Comparison of ENCODE assay signal across 8 cellular contexts in genomic region chr12:15911931-15912330, GRCh38. TPM values are rescaled to one million over a fixed set of nuclear protein-coding genes. Genes with fewer than 3 reads are reported as not detected.
DNase-seq lines count a peak whose midpoint lies in the region; ATAC-seq, FAIRE-seq and TF ChIP-seq lines count a peak whose summit lies in the region.
"Not testable (repeated sequence)": the region's sequence is repeated elsewhere in the genome, so short reads cannot be mapped to it uniquely, and the experiment has no call there.

No MANE protein-coding gene starts in this region.

- not testable (repeated sequence) for TF ChIP-seq RAD21 in A549 (conservative IDR thresholded peaks at IDR 0.05 in 1 of 2, IDR thresholded peaks at IDR 0.05 in 1 of 2)

- H3K4me3 ChIP-seq in A549 (peak overlapping the region; percentile 58), RWPE2 (ENCODE audit: severe bottlenecking) (peak overlapping the region; percentile 79), hepatocyte (peak overlapping the region; percentile 62), smooth muscle cell (peak overlapping the region; percentile 96)
- peak overlapping the region; percentile 86 for H3K4me3 ChIP-seq in effector memory CD4-positive, alpha-beta T cell (ENCODE audit: insufficient read depth, low read depth, low read length, poor library complexity, severe bottlenecking)

- not testable (repeated sequence) for H2BK5ac ChIP-seq in H9 (ENCODE audit: insufficient read length, low read length)

- not testable (repeated sequence) for H2BK20ac ChIP-seq in H9 (ENCODE audit: low read depth, low read length, poor library complexity, severe bottlenecking)

- H3T11ph ChIP-seq in H9 (ENCODE audit: low read length), result not testable (repeated sequence)

- not testable (repeated sequence) for H2BK15ac ChIP-seq in H9 (ENCODE audit: low read depth, low read length)

- H3K4me3 Mint-ChIP-seq in H9 (peak overlapping the region; percentile 79 to 89), naive B cell (peak overlapping the region; percentile 91 to 95 (median 92))
- peak overlapping the region; percentile 94 for H3K4me3 Mint-ChIP-seq in activated naive CD4-positive, alpha-beta T cell treated with anti-CD3 and anti-CD28 coated beads, Interleukin-2, amount 50 U/mL, for 24 hours

- TF ChIP-seq POLR2A in A549 (IDR thresholded peaks at IDR 0.05; ENCODE audit: low read length), result not testable (repeated sequence)

- H3K9ac ChIP-seq in H9 (ENCODE audit: extremely low read depth, insufficient read length, low read length) (peak overlapping the region; percentile 83), smooth muscle cell (ENCODE audit: low read depth) (peak overlapping the region; percentile 82)

- peaks cover 28% of the 10 kb centered on the region for H3F3A ChIP-seq in smooth muscle cell (ENCODE audit: low read depth)

- CTCF ChIA-PET in A549 (lab: Yijun Ruan, JAX), result interaction anchor here (1.9 kb wide), 1 partner anchor 11 kb away, joined by 7 read pairs; no protein-coding TSS in a partner anchor

- H2BK120ac ChIP-seq in H9 (ENCODE audit: low read depth, low read length, poor library complexity, severe bottlenecking), result not testable (repeated sequence)

- not testable (repeated sequence) for H2AFZ ChIP-seq in H9 (ENCODE audit: low read length)
- H2AFZ ChIP-seq in hepatocyte (peak overlapping the region; percentile 87), smooth muscle cell (ENCODE audit: low read depth) (peak overlapping the region; percentile 85)

- H3K79me1 ChIP-seq in H9 (ENCODE audit: insufficient read depth, low read depth, low read length, poor library complexity, severe bottlenecking), result not testable (repeated sequence)

- POLR2A ChIA-PET in A549 (lab: Yijun Ruan, JAX), result interaction anchor here (0.7 to 2.3 kb wide), 5 partner anchors 14 to 74 kb away, joined by 4 to 13 read pairs (median 5); partner anchors contain the start of gene STRAP

- DNase-seq in A549 (ENCODE audit: low read depth in 1 of 2, low spot score in 1 of 2); H9; RWPE2 (ENCODE audit: low spot score); effector memory CD4-positive, alpha-beta T cell; hepatocyte (ENCODE audit: low spot score); naive B cell; smooth muscle cell (lab: John Stamatoyannopoulos, UW; ENCODE audit: unreplicated experiment): not testable (repeated sequence)

- not testable (repeated sequence) for H3K36me3 ChIP-seq in RWPE2 (ENCODE audit: low read depth); effector memory CD4-positive, alpha-beta T cell (ENCODE audit: control insufficient read depth, insufficient read depth, low read length); hepatocyte (replicated peaks; ENCODE audit: insufficient read depth, low read depth); smooth muscle cell (ENCODE audit: low read depth)

- TF ChIP-seq CTCF in A549 (IDR thresholded peaks at IDR 0.05); H9 (conservative IDR thresholded peaks at IDR 0.05); RWPE2 (IDR thresholded peaks at IDR 0.05; ENCODE audit: poor library complexity, severe bottlenecking); hepatocyte (IDR thresholded peaks at IDR 0.05; ENCODE audit: poor library complexity); smooth muscle cell (IDR thresholded peaks at IDR 0.05; ENCODE audit: borderline replicate concordance, insufficient read depth, poor library complexity, severe bottlenecking): not testable (repeated sequence)

- not testable (repeated sequence) for H3K14ac ChIP-seq in H9 (ENCODE audit: insufficient read depth, low read length)

- H3K4me2 ChIP-seq in A549 (peak overlapping the region; percentile 82), H9 (ENCODE audit: insufficient read depth, insufficient read length, low read length) (peak overlapping the region; percentile 83), hepatocyte (peak overlapping the region; percentile 80), smooth muscle cell (peak overlapping the region; percentile 99)

- FAIRE-seq in A549 (lab: Jason Lieb, UNC), result not testable (repeated sequence)

- not testable (repeated sequence) for H3K9me2 ChIP-seq in hepatocyte (replicated peaks; ENCODE audit: insufficient read depth)

- peaks cover 11% of the 10 kb centered on the region for H3K27me3 Mint-ChIP-seq in H9 (ENCODE audit: low read depth)
- H3K27me3 Mint-ChIP-seq in activated naive CD4-positive, alpha-beta T cell treated with anti-CD3 and anti-CD28 coated beads, Interleukin-2, amount 50 U/mL, for 24 hours; naive B cell: not testable (repeated sequence)

- not testable (repeated sequence) for TF ChIP-seq EP300 in A549 (IDR thresholded peaks at IDR 0.05)

- H3K4me1 Mint-ChIP-seq in H9 (peaks cover 19 to 23% of the 10 kb centered on the region in 2 experiments), naive B cell (peaks cover 9 to 16% (median 13%) of the 10 kb centered on the region in 3 donors)
- H3K4me1 Mint-ChIP-seq in activated naive CD4-positive, alpha-beta T cell treated with anti-CD3 and anti-CD28 coated beads, Interleukin-2, amount 50 U/mL, for 24 hours, result peaks cover 18% of the 10 kb centered on the region

- not testable (repeated sequence) for H3K9me3 Mint-ChIP-seq in H9; activated naive CD4-positive, alpha-beta T cell treated with anti-CD3 and anti-CD28 coated beads, Interleukin-2, amount 50 U/mL, for 24 hours; naive B cell

- H3K56ac ChIP-seq in H9 (ENCODE audit: insufficient read length, low read depth, low read length), result not testable (repeated sequence)

- H3K18ac ChIP-seq in H9 (ENCODE audit: insufficient read length, low read depth, low read length), result not testable (repeated sequence)

- H3K23ac ChIP-seq in H9 (ENCODE audit: insufficient read length, low read depth, low read length), result not testable (repeated sequence)

- not testable (repeated sequence) for H4K20me1 ChIP-seq in H9 (ENCODE audit: control insufficient read depth, insufficient read depth, insufficient read length); hepatocyte (ENCODE audit: insufficient read depth, poor library complexity, severe bottlenecking); smooth muscle cell (ENCODE audit: low read depth)

- H3K4me1 ChIP-seq in A549 (peaks cover 20% of the 10 kb centered on the region), hepatocyte (ENCODE audit: insufficient read depth) (peaks cover 11% of the 10 kb centered on the region), smooth muscle cell (ENCODE audit: low read depth) (peaks cover 19% of the 10 kb centered on the region)
- not testable (repeated sequence) for H3K4me1 ChIP-seq in H9 (ENCODE audit: insufficient read depth, low read length); RWPE2 (ENCODE audit: insufficient read depth, poor library complexity, severe bottlenecking); effector memory CD4-positive, alpha-beta T cell (ENCODE audit: control insufficient read depth, insufficient read depth, low read length, poor library complexity, severe bottlenecking)

- not testable (repeated sequence) for H3K9me3 ChIP-seq in A549; H9 (ENCODE audit: control insufficient read depth, low read depth, low read length); RWPE2 (ENCODE audit: severe bottlenecking); effector memory CD4-positive, alpha-beta T cell (ENCODE audit: control insufficient read depth, low read length); hepatocyte (ENCODE audit: low read depth); smooth muscle cell (replicated peaks; ENCODE audit: low read depth)

- H4K91ac ChIP-seq in H9 (ENCODE audit: insufficient read length, low read depth, low read length), result not testable (repeated sequence)

- H2BK12ac ChIP-seq in H9 (ENCODE audit: insufficient read length, low read depth, low read length), result not testable (repeated sequence)

- not testable (repeated sequence) for H3K23me2 ChIP-seq in H9 (ENCODE audit: insufficient read length, low read depth, low read length, poor library complexity, severe bottlenecking)

- ATAC-seq in A549, result peak in 1 of 2 experiments; percentile 34; a peak in 3 of 6 replicates
- ATAC-seq in RWPE2 (ENCODE audit: low read depth); naive B cell (ENCODE audit: low read depth in 2 of 2): not testable (repeated sequence)

- peak overlapping the region; percentile 83 to 96 for H3K27ac ChIP-seq in A549
- not testable (repeated sequence) for H3K27ac ChIP-seq in H9 (ENCODE audit: insufficient read length, low read depth, low read length)
- peak overlapping the region; percentile 50 for H3K27ac ChIP-seq in RWPE2 (ENCODE audit: poor library complexity, severe bottlenecking)
- H3K27ac ChIP-seq in effector memory CD4-positive, alpha-beta T cell (ENCODE audit: insufficient read depth, low read length, poor library complexity, severe bottlenecking), result peak overlapping the region; percentile 72
- peak overlapping the region; percentile 95 for H3K27ac ChIP-seq in hepatocyte
- peak overlapping the region; percentile 79 for H3K27ac ChIP-seq in smooth muscle cell (ENCODE audit: low read depth)

- H3K27me3 ChIP-seq in H9 (ENCODE audit: insufficient read depth, low read length); RWPE2 (ENCODE audit: insufficient read depth, poor library complexity, severe bottlenecking); effector memory CD4-positive, alpha-beta T cell (replicated peaks; ENCODE audit: control insufficient read depth, insufficient read depth, low read length, poor library complexity, severe bottlenecking); hepatocyte; smooth muscle cell (ENCODE audit: low read depth): not testable (repeated sequence)

- H3K27ac Mint-ChIP-seq in H9, result peak overlapping the region; percentile 61 to 95 (median 71); a peak in 5 of 7 replicates
- peak overlapping the region; percentile 83 for H3K27ac Mint-ChIP-seq in activated naive CD4-positive, alpha-beta T cell treated with anti-CD3 and anti-CD28 coated beads, Interleukin-2, amount 50 U/mL, for 24 hours
- H3K27ac Mint-ChIP-seq in naive B cell, result peak overlapping the region; percentile 18 to 97 (median 91)

- not testable (repeated sequence) for H3K36me3 Mint-ChIP-seq in H9 (ENCODE audit: insufficient read depth in 1 of 3, low read depth in 3 of 3); activated naive CD4-positive, alpha-beta T cell treated with anti-CD3 and anti-CD28 coated beads, Interleukin-2, amount 50 U/mL, for 24 hours; naive B cell

- 19% methylated on average over 4 of the region's 5 CpGs for WGBS in A549 (ENCODE audit: missing lambda C conversion rate)
- no CpG with 5 or more reads among the region's 5 CpGs for WGBS in H9 (ENCODE audit: extremely low coverage, insufficient read length, low lambda C conversion rate)
- 32% methylated on average over 5 of the region's 5 CpGs for WGBS in hepatocyte (ENCODE audit: low lambda C conversion rate, missing lambda C conversion rate)
- 11% methylated on average over 3 of the region's 5 CpGs for WGBS in smooth muscle cell (ENCODE audit: low lambda C conversion rate)

- H4K5ac ChIP-seq in H9 (ENCODE audit: insufficient read length, low read depth, low read length), result not testable (repeated sequence)

- H4K8ac ChIP-seq in H9 (replicated peaks; ENCODE audit: insufficient read length, low read depth, low read length), result not testable (repeated sequence)

- not testable (repeated sequence) for H2AK5ac ChIP-seq in H9 (ENCODE audit: insufficient read length, low read length)

- H3K79me2 ChIP-seq in H9 (ENCODE audit: insufficient read depth, low read length), result not testable (repeated sequence)
- H3K79me2 ChIP-seq in hepatocyte (peaks cover 46% of the 10 kb centered on the region), smooth muscle cell (ENCODE audit: low read depth) (peaks cover 19% of the 10 kb centered on the region)

- not testable (repeated sequence) for H3K4ac ChIP-seq in H9 (ENCODE audit: low read depth, low read length)

RNA-seq across cellular contexts. Expression of gene DERA, which starts 0.8 kb away (rescaled TPM):
- polyA plus RNA-seq in A549 (2011; rRNA removed) (50.5 and 65.0 TPM in 2 replicates), A549 (2017; fragmentation: RNase III; extraction: RNeasy Plus Mini Kit Qiagen cat#74134 plus additional on column Dnase treatment) (45.2 to 49.4 TPM (median 45.3 TPM) in 3 replicates), hepatocyte (50.6 and 57.2 TPM in 2 replicates), naive B cell (ENCODE audit: low read depth in 6 of 6) (10 to 100 TPM; 40.4 to 51.5 (median 46.9) TPM), smooth muscle cell (23.3 and 29.4 TPM in 2 replicates)
- polyA plus RNA-seq in A549 (2012; cell fraction: cytosol; rRNA removed), result 22.5 and 26.4 TPM in 2 replicates
- 8.0 and 15.7 TPM in 2 replicates for polyA plus RNA-seq in A549 (2012; cell fraction: nucleus; rRNA removed)
- 23.4 and 31.0 TPM in 2 replicates for polyA minus RNA-seq in A549 (2011; rRNA and poly(A)+ RNA removed)
- total RNA-seq in H9 (2021) (20.5 and 20.9 TPM in 2 replicates), hepatocyte (64.7 and 66.2 TPM in 2 replicates), smooth muscle cell (22.4 and 35.1 TPM in 2 replicates)

RNA-seq across cellular contexts. Expression of gene STRAP, which starts 29.7 kb away (rescaled TPM):
- polyA plus RNA-seq in A549 (2011; rRNA removed) (209 and 300 TPM in 2 replicates), A549 (2017; fragmentation: RNase III; extraction: RNeasy Plus Mini Kit Qiagen cat#74134 plus additional on column Dnase treatment) (191 to 209 TPM (median 201 TPM) in 3 replicates), hepatocyte (198 and 202 TPM in 2 replicates), naive B cell (ENCODE audit: low read depth in 6 of 6) (100 to 1,000 TPM in 3 of 6 donors, 10 to 100 TPM in 3; 87.8 to 164 (median 101) TPM), smooth muscle cell (225 and 241 TPM in 2 replicates)
- polyA plus RNA-seq in A549 (2012; cell fraction: cytosol; rRNA removed), result 126 and 144 TPM in 2 replicates
- polyA plus RNA-seq in A549 (2012; cell fraction: nucleus; rRNA removed), result 83.6 and 103 TPM in 2 replicates
- 175 and 188 TPM in 2 replicates for polyA minus RNA-seq in A549 (2011; rRNA and poly(A)+ RNA removed)
- total RNA-seq in H9 (2021) (210 and 218 TPM in 2 replicates), hepatocyte (133 and 154 TPM in 2 replicates), smooth muscle cell (172 and 187 TPM in 2 replicates)
